1 cellular context compared by ENCODE assay signal in the genomic region with DNA sequence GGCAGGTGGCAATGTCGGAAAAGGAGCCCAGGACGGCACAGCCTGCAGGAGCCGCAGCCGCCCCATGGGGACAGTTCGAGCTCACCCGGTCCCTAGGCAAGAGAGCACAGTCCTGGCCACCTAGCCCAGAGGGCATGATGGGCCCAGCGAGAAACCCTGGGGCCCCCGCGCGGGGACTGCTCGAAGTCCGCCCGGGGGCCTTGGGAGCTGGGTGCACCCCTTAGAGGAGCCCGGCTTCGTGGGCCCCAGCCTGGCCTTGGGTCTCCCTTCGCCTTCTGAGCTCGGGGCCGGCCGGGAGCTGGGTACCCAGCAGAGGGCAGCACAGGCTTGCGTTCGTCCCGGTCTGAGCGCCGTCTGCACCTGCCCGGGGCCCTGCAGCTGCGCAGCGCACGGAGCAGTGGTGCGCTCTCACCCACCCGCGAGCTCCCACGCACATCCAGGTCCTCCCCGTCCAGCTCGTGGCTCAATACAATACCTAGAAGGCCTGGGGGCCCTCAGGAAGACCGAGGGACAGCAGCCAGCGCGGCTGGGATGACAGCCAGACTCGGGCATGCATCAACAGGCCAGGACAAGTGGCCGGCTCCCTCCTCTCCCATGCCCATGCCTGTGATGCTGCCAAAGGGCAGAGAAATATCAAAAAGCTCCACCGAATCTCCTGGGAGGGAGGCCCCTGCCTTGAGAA.
TF ChIP-seq lines count a peak whose summit lies in the region.

No MANE protein-coding gene starts in this region.

TF ChIP-seq in H1, 55 proteins besides CTCF, POLR2A, EP300 and RAD21 (continued from another document):
- TF ChIP-seq SIN3A (conservative IDR thresholded peaks at IDR 0.05 in 1 of 2, IDR thresholded peaks at IDR 0.05 in 1 of 2; ENCODE audit: low read depth in 1 of 2, low read length in 2 of 2) (no peak), RNF2 (IDR thresholded peaks at IDR 0.05; ENCODE audit: borderline replicate concordance, low read depth, low read length, missing control alignments, poor library complexity, severe bottlenecking) (no peak), CREB1 (IDR thresholded peaks at IDR 0.05) (no peak), HDAC2 (IDR thresholded peaks at IDR 0.05; ENCODE audit: borderline replicate concordance in 1 of 2, low read depth in 2 of 2, low read length in 2 of 2) (0 out of 4 replicates have a peak, but pooled peaks of 1 of the 2 experiments have one; percentile 9), CTBP2 (IDR thresholded peaks at IDR 0.05; ENCODE audit: borderline replicate concordance, insufficient read depth, insufficient read length, low read length) (peak; percentile 72), SRF (IDR thresholded peaks at IDR 0.05; ENCODE audit: low read depth, low read length) (no peak), SP1 (IDR thresholded peaks at IDR 0.05; ENCODE audit: low read depth, low read length) (no peak), POU5F1 (IDR thresholded peaks at IDR 0.05; ENCODE audit: low read depth, low read length) (no peak), POLR2AphosphoS5 (IDR thresholded peaks at IDR 0.05; ENCODE audit: low read depth, low read length) (no peak), SP4 (IDR thresholded peaks at IDR 0.05; ENCODE audit: low read length) (no peak), JUND (IDR thresholded peaks at IDR 0.05; ENCODE audit: low read length) (no peak), BACH1 (IDR thresholded peaks at IDR 0.05; ENCODE audit: low read length) (0 out of 2 replicates have a peak, but pooled peaks have one; percentile 14), TEAD4 (IDR thresholded peaks at IDR 0.05; ENCODE audit: low read depth, low read length) (no peak), JUN (IDR thresholded peaks at IDR 0.05; ENCODE audit: low read depth, low read length) (no peak), FOSL1 (IDR thresholded peaks at IDR 0.05; ENCODE audit: insufficient read depth, low read depth, low read length) (no peak), CBX5 (IDR thresholded peaks at IDR 0.05; ENCODE audit: low read depth, low read length) (no peak), PHF8 (conservative IDR thresholded peaks at IDR 0.05; ENCODE audit: low read depth, low read length) (no peak), CBX8 (IDR thresholded peaks at IDR 0.05; ENCODE audit: borderline replicate concordance, low read depth, low read length) (no peak), SIRT6 (IDR thresholded peaks at IDR 0.05; ENCODE audit: low read length) (no peak), SIX5 (IDR thresholded peaks at IDR 0.05; ENCODE audit: low read depth, low read length) (no peak), GABPA (IDR thresholded peaks at IDR 0.05; ENCODE audit: borderline replicate concordance, insufficient read depth, low read length) (no peak), NANOG (IDR thresholded peaks at IDR 0.05; ENCODE audit: insufficient read depth, low read depth, low read length, poor library complexity, severe bottlenecking) (no peak), ASH2L (IDR thresholded peaks at IDR 0.05; ENCODE audit: low read length) (no peak), KDM1A (IDR thresholded peaks at IDR 0.05; ENCODE audit: borderline replicate concordance, low read length) (no peak), RBBP5 (IDR thresholded peaks at IDR 0.05; ENCODE audit: borderline replicate concordance, low read depth, low read length) (no peak), TBP (IDR thresholded peaks at IDR 0.05; ENCODE audit: low read depth, low read length) (no peak)
- TF ChIP-seq, protein P1, sequence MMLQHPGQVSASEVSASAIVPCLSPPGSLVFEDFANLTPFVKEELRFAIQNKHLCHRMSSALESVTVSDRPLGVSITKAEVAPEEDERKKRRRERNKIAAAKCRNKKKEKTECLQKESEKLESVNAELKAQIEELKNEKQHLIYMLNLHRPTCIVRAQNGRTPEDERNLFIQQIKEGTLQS (IDR thresholded peaks at IDR 0.05; ENCODE audit: insufficient read depth, low read depth, low read length) = no peak
- TF ChIP-seq, protein P2, sequence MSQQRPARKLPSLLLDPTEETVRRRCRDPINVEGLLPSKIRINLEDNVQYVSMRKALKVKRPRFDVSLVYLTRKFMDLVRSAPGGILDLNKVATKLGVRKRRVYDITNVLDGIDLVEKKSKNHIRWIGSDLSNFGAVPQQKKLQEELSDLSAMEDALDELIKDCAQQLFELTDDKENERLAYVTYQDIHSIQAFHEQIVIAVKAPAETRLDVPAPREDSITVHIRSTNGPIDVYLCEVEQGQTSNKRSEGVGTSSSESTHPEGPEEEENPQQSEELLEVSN (IDR thresholded peaks at IDR 0.05) = peak; percentile 43; the same call in 1 of the 2 replicates
